Comparison of ENCODE assay signal across 1 cellular context in the genomic region with DNA sequence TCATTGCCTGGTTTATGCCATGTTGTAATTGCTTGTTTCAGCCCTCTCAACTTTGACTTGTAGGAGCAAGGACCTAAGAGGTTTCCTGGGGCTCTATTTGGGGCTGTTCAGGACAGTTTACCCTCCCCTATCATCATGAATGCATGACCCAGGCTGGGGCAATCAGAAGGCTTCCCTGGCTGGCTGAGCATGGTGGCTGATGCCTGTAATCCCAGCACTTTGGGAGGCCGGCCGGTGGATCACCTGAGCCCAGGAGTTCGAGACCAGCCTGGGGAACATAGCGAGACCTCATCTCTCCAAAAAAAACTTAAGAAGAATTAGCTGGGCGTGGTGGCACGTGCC.
A peak's percentile ranks its signal among the peaks of the same experiment; 100 is the strongest.
TF ChIP-seq lines count a peak whose summit lies in the region.

No MANE protein-coding gene starts in this region.

TF ChIP-seq in K562, 482 proteins besides CTCF, POLR2A, EP300 and RAD21:
- TF ChIP-seq ERF (CRISPR knock-in tag; IDR thresholded peaks at IDR 0.05) (no peak), HDAC1 (IDR thresholded peaks at IDR 0.05) (no peak), PHF8 (IDR thresholded peaks at IDR 0.05; ENCODE audit: borderline replicate concordance, low read length) (no peak; the same call in 1 of the 2 replicates), PML (IDR thresholded peaks at IDR 0.05; ENCODE audit: low read length) (0 out of 2 replicates have a peak, but pooled peaks have one; percentile 3), NR2C2 (CRISPR knock-in tag; IDR thresholded peaks at IDR 0.05) (no peak), NR2C2 (tag; IDR thresholded peaks at IDR 0.05) (peak; percentile 51; the same call in 1 of the 2 replicates), ZNF512 (tag; IDR thresholded peaks at IDR 0.05) (no peak), TBL1XR1 (IDR thresholded peaks at IDR 0.05; ENCODE audit: low read length in 2 of 2) (0 out of 4 replicates have a peak, but pooled peaks of 1 of the 2 experiments have one; percentile 6), ZKSCAN1 (IDR thresholded peaks at IDR 0.05; ENCODE audit: low read depth, low read length) (no peak), ATF7 (IDR thresholded peaks at IDR 0.05) (no peak), ZNF280B (CRISPR knock-in tag; IDR thresholded peaks at IDR 0.05) (no peak), ZNF436 (CRISPR knock-in tag; IDR thresholded peaks at IDR 0.05) (no peak), MAFF (IDR thresholded peaks at IDR 0.05; ENCODE audit: low read length) (no peak), MECOM (CRISPR knock-in tag; IDR thresholded peaks at IDR 0.05) (no peak), PHTF2 (CRISPR knock-in tag; IDR thresholded peaks at IDR 0.05) (no peak), TEAD2 (tag; IDR thresholded peaks at IDR 0.05) (no peak), XRCC4 (IDR thresholded peaks at IDR 0.05; ENCODE audit: extremely low read depth, insufficient read depth, insufficient read length) (no peak), ETS2 (tag; IDR thresholded peaks at IDR 0.05; ENCODE audit: borderline replicate concordance, poor library complexity, severe bottlenecking) (no peak), ELF1 (tag; IDR thresholded peaks at IDR 0.05) (no peak), KDM4B (IDR thresholded peaks at IDR 0.05; ENCODE audit: borderline replicate concordance in 2 of 2, low read depth in 1 of 2) (no peak), MNT (conservative IDR thresholded peaks at IDR 0.05) (no peak), STAT5B (CRISPR knock-in tag; IDR thresholded peaks at IDR 0.05) (no peak), ZNF766 (CRISPR knock-in tag; conservative IDR thresholded peaks at IDR 0.05) (peak; percentile 59; the same call in 1 of the 2 replicates), VEZF1 (CRISPR knock-in tag; IDR thresholded peaks at IDR 0.05) (no peak), MTA3 (IDR thresholded peaks at IDR 0.05; ENCODE audit: borderline replicate concordance) (no peak)
- TF ChIP-seq, protein P1, sequence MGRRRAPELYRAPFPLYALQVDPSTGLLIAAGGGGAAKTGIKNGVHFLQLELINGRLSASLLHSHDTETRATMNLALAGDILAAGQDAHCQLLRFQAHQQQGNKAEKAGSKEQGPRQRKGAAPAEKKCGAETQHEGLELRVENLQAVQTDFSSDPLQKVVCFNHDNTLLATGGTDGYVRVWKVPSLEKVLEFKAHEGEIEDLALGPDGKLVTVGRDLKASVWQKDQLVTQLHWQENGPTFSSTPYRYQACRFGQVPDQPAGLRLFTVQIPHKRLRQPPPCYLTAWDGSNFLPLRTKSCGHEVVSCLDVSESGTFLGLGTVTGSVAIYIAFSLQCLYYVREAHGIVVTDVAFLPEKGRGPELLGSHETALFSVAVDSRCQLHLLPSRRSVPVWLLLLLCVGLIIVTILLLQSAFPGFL (CRISPR knock-in tag; IDR thresholded peaks at IDR 0.05) = 0 out of 2 replicates have a peak, but pooled peaks have one; percentile 44
- TF ChIP-seq, protein P2, sequence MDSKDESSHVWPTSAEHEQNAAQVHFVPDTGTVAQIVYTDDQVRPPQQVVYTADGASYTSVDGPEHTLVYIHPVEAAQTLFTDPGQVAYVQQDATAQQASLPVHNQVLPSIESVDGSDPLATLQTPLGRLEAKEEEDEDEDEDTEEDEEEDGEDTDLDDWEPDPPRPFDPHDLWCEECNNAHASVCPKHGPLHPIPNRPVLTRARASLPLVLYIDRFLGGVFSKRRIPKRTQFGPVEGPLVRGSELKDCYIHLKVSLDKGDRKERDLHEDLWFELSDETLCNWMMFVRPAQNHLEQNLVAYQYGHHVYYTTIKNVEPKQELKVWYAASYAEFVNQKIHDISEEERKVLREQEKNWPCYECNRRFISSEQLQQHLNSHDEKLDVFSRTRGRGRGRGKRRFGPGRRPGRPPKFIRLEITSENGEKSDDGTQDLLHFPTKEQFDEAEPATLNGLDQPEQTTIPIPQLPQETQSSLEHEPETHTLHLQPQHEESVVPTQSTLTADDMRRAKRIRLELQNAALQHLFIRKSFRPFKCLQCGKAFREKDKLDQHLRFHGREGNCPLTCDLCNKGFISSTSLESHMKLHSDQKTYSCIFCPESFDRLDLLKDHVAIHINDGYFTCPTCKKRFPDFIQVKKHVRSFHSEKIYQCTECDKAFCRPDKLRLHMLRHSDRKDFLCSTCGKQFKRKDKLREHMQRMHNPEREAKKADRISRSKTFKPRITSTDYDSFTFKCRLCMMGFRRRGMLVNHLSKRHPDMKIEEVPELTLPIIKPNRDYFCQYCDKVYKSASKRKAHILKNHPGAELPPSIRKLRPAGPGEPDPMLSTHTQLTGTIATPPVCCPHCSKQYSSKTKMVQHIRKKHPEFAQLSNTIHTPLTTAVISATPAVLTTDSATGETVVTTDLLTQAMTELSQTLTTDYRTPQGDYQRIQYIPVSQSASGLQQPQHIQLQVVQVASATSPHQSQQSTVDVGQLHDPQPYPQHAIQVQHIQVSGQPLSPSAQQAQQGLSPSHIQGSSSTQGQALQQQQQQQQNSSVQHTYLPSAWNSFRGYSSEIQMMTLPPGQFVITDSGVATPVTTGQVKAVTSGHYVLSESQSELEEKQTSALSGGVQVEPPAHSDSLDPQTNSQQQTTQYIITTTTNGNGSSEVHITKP (IDR thresholded peaks at IDR 0.05; ENCODE audit: partially characterized antibody) = peak; percentile 26
- TF ChIP-seq, protein P3, sequence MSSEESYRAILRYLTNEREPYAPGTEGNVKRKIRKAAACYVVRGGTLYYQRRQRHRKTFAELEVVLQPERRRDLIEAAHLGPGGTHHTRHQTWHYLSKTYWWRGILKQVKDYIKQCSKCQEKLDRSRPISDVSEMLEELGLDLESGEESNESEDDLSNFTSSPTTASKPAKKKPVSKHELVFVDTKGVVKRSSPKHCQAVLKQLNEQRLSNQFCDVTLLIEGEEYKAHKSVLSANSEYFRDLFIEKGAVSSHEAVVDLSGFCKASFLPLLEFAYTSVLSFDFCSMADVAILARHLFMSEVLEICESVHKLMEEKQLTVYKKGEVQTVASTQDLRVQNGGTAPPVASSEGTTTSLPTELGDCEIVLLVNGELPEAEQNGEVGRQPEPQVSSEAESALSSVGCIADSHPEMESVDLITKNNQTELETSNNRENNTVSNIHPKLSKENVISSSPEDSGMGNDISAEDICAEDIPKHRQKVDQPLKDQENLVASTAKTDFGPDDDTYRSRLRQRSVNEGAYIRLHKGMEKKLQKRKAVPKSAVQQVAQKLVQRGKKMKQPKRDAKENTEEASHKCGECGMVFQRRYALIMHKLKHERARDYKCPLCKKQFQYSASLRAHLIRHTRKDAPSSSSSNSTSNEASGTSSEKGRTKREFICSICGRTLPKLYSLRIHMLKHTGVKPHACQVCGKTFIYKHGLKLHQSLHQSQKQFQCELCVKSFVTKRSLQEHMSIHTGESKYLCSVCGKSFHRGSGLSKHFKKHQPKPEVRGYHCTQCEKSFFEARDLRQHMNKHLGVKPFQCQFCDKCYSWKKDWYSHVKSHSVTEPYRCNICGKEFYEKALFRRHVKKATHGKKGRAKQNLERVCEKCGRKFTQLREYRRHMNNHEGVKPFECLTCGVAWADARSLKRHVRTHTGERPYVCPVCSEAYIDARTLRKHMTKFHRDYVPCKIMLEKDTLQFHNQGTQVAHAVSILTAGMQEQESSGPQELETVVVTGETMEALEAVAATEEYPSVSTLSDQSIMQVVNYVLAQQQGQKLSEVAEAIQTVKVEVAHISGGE (CRISPR knock-in tag; IDR thresholded peaks at IDR 0.05) = no peak
